Comparison of ENCODE assay signal across 10 cellular contexts in the genomic region with DNA sequence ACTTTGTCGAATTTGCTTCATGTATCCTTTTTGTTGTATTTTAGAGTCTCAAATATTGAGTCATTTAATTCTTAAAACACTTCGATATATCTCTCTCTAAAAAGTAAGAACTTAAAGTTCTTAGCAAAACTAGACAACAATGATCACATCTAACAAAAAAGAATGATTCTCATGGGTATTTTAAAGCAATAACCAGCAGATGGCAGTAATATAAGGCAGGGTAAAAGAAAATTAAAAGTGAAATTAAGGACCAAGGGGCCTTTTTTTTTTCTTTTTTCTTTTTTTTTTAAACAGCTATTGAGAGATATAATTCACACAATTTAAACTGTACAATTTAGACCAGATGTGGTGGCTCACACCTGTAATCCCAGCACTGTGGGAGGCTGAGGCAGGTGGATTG. TPM values are rescaled to one million over a fixed set of nuclear protein-coding genes. Genes with fewer than 3 reads are reported as not detected.
DNase-seq lines count a peak whose midpoint lies in the region; ATAC-seq, FAIRE-seq and TF ChIP-seq lines count a peak whose summit lies in the region.
"Had no signal": no experiment of that assay in that cellular context is flagged by ENCODE, and none has a peak within 500 bp of the region (broad histone marks: within the 10 kb centered on the region; RNA-seq: fewer than 3 reads in every experiment).

No MANE protein-coding gene starts in this region.

- H3K9me3 Mint-ChIP-seq in neural progenitor cell = no peaks in the 10 kb centered on the region
- H3K9me3 Mint-ChIP-seq in activated T-helper 2 cell treated with anti-CD3 and anti-CD28 coated beads, Interferon-gamma antibody, Interleukin-2, Interleukin-4, amounts not matched to agents 10 μg/mL and 5 μg/mL and 100 μg/mL, durations not matched to agents 14 hours and 24 hours and 36 hours = no peaks in the 10 kb centered on the region

- no peak for TF ChIP-seq POLR2A in GM12878 (IDR thresholded peaks at IDR 0.05; ENCODE audit: low read depth, low read length)
- TF ChIP-seq POLR2A in gastroesophageal sphincter (IDR thresholded peaks at IDR 0.05) = no peak

- H3K27me3 Mint-ChIP-seq in neural progenitor cell (ENCODE audit: insufficient read depth, low read depth) = no peaks in the 10 kb centered on the region
- H3K27me3 Mint-ChIP-seq in activated T-helper 2 cell treated with anti-CD3 and anti-CD28 coated beads, Interferon-gamma antibody, Interleukin-2, Interleukin-4, amounts not matched to agents 10 μg/mL and 5 μg/mL and 100 μg/mL, durations not matched to agents 14 hours and 24 hours and 36 hours (ENCODE audit: low read depth) = no peaks in the 10 kb centered on the region
- H3K27me3 Mint-ChIP-seq: stimulated activated naive B cell treated with anti-CD40 and anti-IgM and Interleukin-4, amounts not matched to agents 10 μg/mL and 1 μg/mL and 100 μg/mL, for 72 hours had no signal

- TF ChIP-seq CTCF in DND-41 (IDR thresholded peaks at IDR 0.05; ENCODE audit: borderline replicate concordance, extremely low read depth, low read length, poor library complexity, severe bottlenecking) (peak; percentile 50), KMS-11 (conservative IDR thresholded peaks at IDR 0.05; ENCODE audit: low read depth, low read length) (peak; percentile 32; the same call in 1 of the 2 replicates), GM12878 (IDR thresholded peaks at IDR 0.05 in 2 of 3, conservative IDR thresholded peaks at IDR 0.05 in 1 of 3; ENCODE audit: control insufficient read depth in 2 of 3, extremely low read depth in 1 of 3, insufficient read depth in 1 of 3, low read depth in 3 of 3, low read length in 3 of 3) (peak in 1 of 3 experiments; percentile 31; a peak in 3 of 6 replicates), neural progenitor cell (IDR thresholded peaks at IDR 0.05) (peak; percentile 49), gastroesophageal sphincter (IDR thresholded peaks at IDR 0.05) (peak in 1 of 4 experiments; percentile 42)

- H3K27me3 ChIP-seq in DND-41 (ENCODE audit: insufficient read depth, low read length, poor library complexity) = no peaks in the 10 kb centered on the region
- H3K27me3 ChIP-seq in KMS-11 (ENCODE audit: insufficient read depth, low read depth) = no peaks in the 10 kb centered on the region
- no peaks in the 10 kb centered on the region for H3K27me3 ChIP-seq in GM12878 (replicated peaks in 1 of 2; ENCODE audit: control insufficient read depth in 2 of 2, insufficient read depth in 2 of 2, low read length in 1 of 2)
- no peaks in the 10 kb centered on the region for H3K27me3 ChIP-seq in neural progenitor cell
- no peaks in the 10 kb centered on the region for H3K27me3 ChIP-seq in gastroesophageal sphincter

- in situ Hi-C loops in GM12878 (cut with MboI) = no loop called here

- H2AFZ ChIP-seq in DND-41 (ENCODE audit: low read depth, low read length) = no peak overlapping the region
- H2AFZ ChIP-seq in KMS-11 (ENCODE audit: low read depth) = no peak overlapping the region
- no peak overlapping the region for H2AFZ ChIP-seq in GM12878 (ENCODE audit: control insufficient read depth, low read depth, low read length)
- no peak overlapping the region for H2AFZ ChIP-seq in neural progenitor cell (replicated peaks)

- H3K27ac Mint-ChIP-seq in neural progenitor cell = no peak overlapping the region
- H3K27ac Mint-ChIP-seq in activated T-helper 2 cell treated with anti-CD3 and anti-CD28 coated beads, Interferon-gamma antibody, Interleukin-2, Interleukin-4, amounts not matched to agents 10 μg/mL and 5 μg/mL and 100 μg/mL, durations not matched to agents 14 hours and 24 hours and 36 hours = no peak overlapping the region
- H3K27ac Mint-ChIP-seq: stimulated activated naive B cell treated with anti-CD40 and anti-IgM and Interleukin-4, amounts not matched to agents 10 μg/mL and 1 μg/mL and 100 μg/mL, for 72 hours had no signal

- ATAC-seq in DND-41 (ENCODE audit: insufficient read depth, low read depth) = no peak
- no peak for ATAC-seq in GM12878
- no peak for ATAC-seq in gastroesophageal sphincter
- ATAC-seq: stimulated activated naive B cell treated with anti-CD40 and anti-IgM and Interleukin-4, amounts not matched to agents 10 μg/mL and 1 μg/mL and 100 μg/mL, for 72 hours had no signal

- SMC1A ChIA-PET in GM12878 (lab: Charles Lee; ENCODE audit: uncharacterized antibody, unreplicated experiment) = interaction anchor here (1.3 kb wide), 1 partner anchor 128 kb away, joined by 8 read pairs; no protein-coding TSS in a partner anchor

- H3K36me3 ChIP-seq in DND-41 (ENCODE audit: insufficient read depth, low read length) (peaks cover 33% of the 10 kb centered on the region; the same call in 1 of the 2 replicates), KMS-11 (ENCODE audit: insufficient read depth) (no peaks in the 10 kb centered on the region), GM12878 (ENCODE audit: control insufficient read depth in 2 of 2, insufficient read depth in 2 of 2, low read length in 1 of 2) (peaks cover 2 to 6% of the 10 kb centered on the region in 2 experiments; a peak in 3 of 4 replicates), neural progenitor cell (peaks cover 13% of the 10 kb centered on the region), gastroesophageal sphincter (no peaks in the 10 kb centered on the region)

- intact Hi-C loops in GM12878 (cut with micrococcal nuclease; ENCODE audit: unreplicated experiment) = loop anchor here (5.0 kb wide), 2 partner anchors 126 to 599 kb away; no protein-coding TSS in a partner anchor
- intact Hi-C loops in activated T-helper 2 cell treated with anti-CD3 and anti-CD28 coated beads, Interferon-gamma antibody, Interleukin-2, Interleukin-4, amounts not matched to agents 10 μg/mL and 5 μg/mL and 100 μg/mL, durations not matched to agents 14 hours and 24 hours and 36 hours (cut with micrococcal nuclease) = loop anchor here (1.0 to 5.0 kb wide), 2 partner anchors 159 to 286 kb away; partner anchors contain the start of gene CLK1

- CTCF ChIA-PET in GM12878 (lab: Yijun Ruan, JAX) = interaction anchor here (0.6 to 1.5 kb wide), 7 partner anchors 10 to 492 kb away, joined by 3 to 14 read pairs (median 4); partner anchors contain the start of gene AOX1

- H3K79me2 ChIP-seq in DND-41 (ENCODE audit: insufficient read depth, low read length) (no peaks in the 10 kb centered on the region), KMS-11 (ENCODE audit: insufficient read depth, low read depth) (no peaks in the 10 kb centered on the region), GM12878 (ENCODE audit: control insufficient read depth, insufficient read depth, low read length) (no peaks in the 10 kb centered on the region), neural progenitor cell (ENCODE audit: low read depth) (no peaks in the 10 kb centered on the region)

- TF ChIP-seq EP300 in GM12878 (IDR thresholded peaks at IDR 0.05; ENCODE audit: borderline replicate concordance in 1 of 2, control insufficient read depth in 1 of 2, low read depth in 2 of 2, low read length in 2 of 2) = no peak
- TF ChIP-seq EP300 in gastroesophageal sphincter (IDR thresholded peaks at IDR 0.05) = no peak

- peak; percentile 35 for FAIRE-seq in GM12878 (lab: Jason Lieb, UNC)

- H3K4me2 ChIP-seq in DND-41 (ENCODE audit: insufficient read depth, low read length) = no peak overlapping the region
- H3K4me2 ChIP-seq in KMS-11 = no peak overlapping the region
- no peak overlapping the region for H3K4me2 ChIP-seq in GM12878 (ENCODE audit: control insufficient read depth, insufficient read depth)
- no peak overlapping the region for H3K4me2 ChIP-seq in neural progenitor cell

- WGBS in GM12878 (ENCODE audit: insufficient coverage, insufficient replicate concordance, low lambda C conversion rate, missing lambda C conversion rate) = 94% methylated on average over 2 of the region's 2 CpGs
- 92 to 100% methylated on average over 2 of the region's 2 CpGs for WGBS in gastroesophageal sphincter (ENCODE audit: low coverage in 1 of 2), 2 donors

- H3K9ac ChIP-seq in DND-41 (ENCODE audit: low read depth, low read length) (no peak overlapping the region), KMS-11 (no peak overlapping the region), GM12878 (ENCODE audit: control insufficient read depth, insufficient read depth, low read length) (no peak overlapping the region), neural progenitor cell (no peak overlapping the region)

- H3K27ac ChIP-seq in DND-41 (ENCODE audit: low read length) (no peak overlapping the region), KMS-11 (no peak overlapping the region), GM12878 (ENCODE audit: control insufficient read depth, insufficient read depth) (no peak overlapping the region), neural progenitor cell (no peak overlapping the region), gastroesophageal sphincter (no peak overlapping the region)

- POLR2A ChIA-PET in GM12878 (lab: Charles Lee) = no interaction called here

- RAD21 ChIA-PET in GM12878 (lab: Charles Lee; ENCODE audit: unreplicated experiment) = interaction anchor here (0.6 to 1.4 kb wide), 2 partner anchors 127 to 656 kb away, joined by 3 to 4 read pairs; no protein-coding TSS in a partner anchor

- H4K20me1 ChIP-seq in DND-41 (ENCODE audit: insufficient read depth, low read length) (no peaks in the 10 kb centered on the region), KMS-11 (ENCODE audit: insufficient read depth) (no peaks in the 10 kb centered on the region), GM12878 (ENCODE audit: control insufficient read depth, insufficient read depth) (no peaks in the 10 kb centered on the region), neural progenitor cell (ENCODE audit: low read depth) (no peaks in the 10 kb centered on the region)

- H3K9me3 ChIP-seq in DND-41 (ENCODE audit: insufficient read depth, low read length, severe bottlenecking) (no peaks in the 10 kb centered on the region), GM12878 (replicated peaks; ENCODE audit: control insufficient read depth, insufficient read depth, low read length) (no peaks in the 10 kb centered on the region), neural progenitor cell (ENCODE audit: low read depth) (no peaks in the 10 kb centered on the region), gastroesophageal sphincter (no peaks in the 10 kb centered on the region)

- peaks cover 27% of the 10 kb centered on the region for H3K36me3 Mint-ChIP-seq in neural progenitor cell
- peaks cover 62% of the 10 kb centered on the region for H3K36me3 Mint-ChIP-seq in activated T-helper 2 cell treated with anti-CD3 and anti-CD28 coated beads, Interferon-gamma antibody, Interleukin-2, Interleukin-4, amounts not matched to agents 10 μg/mL and 5 μg/mL and 100 μg/mL, durations not matched to agents 14 hours and 24 hours and 36 hours (ENCODE audit: low read depth)

- TF ChIP-seq RAD21 in GM12878 (IDR thresholded peaks at IDR 0.05; ENCODE audit: insufficient read depth, low read depth, low read length) = peak; percentile 36; the same call in 1 of the 2 replicates

- no peaks in the 10 kb centered on the region for H3K4me1 ChIP-seq in DND-41 (ENCODE audit: insufficient read depth, low read length)
- no peaks in the 10 kb centered on the region for H3K4me1 ChIP-seq in KMS-11 (ENCODE audit: low read depth, poor library complexity, severe bottlenecking)
- no peaks in the 10 kb centered on the region for H3K4me1 ChIP-seq in GM12878 (ENCODE audit: control insufficient read depth, insufficient read depth, low read length)
- H3K4me1 ChIP-seq in neural progenitor cell = no peaks in the 10 kb centered on the region
- no peaks in the 10 kb centered on the region for H3K4me1 ChIP-seq in gastroesophageal sphincter

- H3K4me3 Mint-ChIP-seq in neural progenitor cell = no peak overlapping the region
- no peak overlapping the region for H3K4me3 Mint-ChIP-seq in activated T-helper 2 cell treated with anti-CD3 and anti-CD28 coated beads, Interferon-gamma antibody, Interleukin-2, Interleukin-4, amounts not matched to agents 10 μg/mL and 5 μg/mL and 100 μg/mL, durations not matched to agents 14 hours and 24 hours and 36 hours (ENCODE audit: low read depth)
- H3K4me3 Mint-ChIP-seq: stimulated activated naive B cell treated with anti-CD40 and anti-IgM and Interleukin-4, amounts not matched to agents 10 μg/mL and 1 μg/mL and 100 μg/mL, for 72 hours had no signal

- H3F3A ChIP-seq in neural progenitor cell (ENCODE audit: low read depth) = no peaks in the 10 kb centered on the region

- no peaks in the 10 kb centered on the region for H3K4me1 Mint-ChIP-seq in neural progenitor cell
- H3K4me1 Mint-ChIP-seq in activated T-helper 2 cell treated with anti-CD3 and anti-CD28 coated beads, Interferon-gamma antibody, Interleukin-2, Interleukin-4, amounts not matched to agents 10 μg/mL and 5 μg/mL and 100 μg/mL, durations not matched to agents 14 hours and 24 hours and 36 hours (ENCODE audit: low read depth) = peaks cover 20% of the 10 kb centered on the region
- H3K4me1 Mint-ChIP-seq: stimulated activated naive B cell treated with anti-CD40 and anti-IgM and Interleukin-4, amounts not matched to agents 10 μg/mL and 1 μg/mL and 100 μg/mL, for 72 hours had no signal

- H3K4me3 ChIP-seq in DND-41 (ENCODE audit: low read depth in 1 of 2, low read length in 2 of 2) (no peak overlapping the region), KMS-11 (IDR thresholded peaks at IDR 0.05; ENCODE audit: insufficient read depth, low read depth, low read length) (no peak overlapping the region), GM12878 (no peak overlapping the region), neural progenitor cell (no peak overlapping the region), gastroesophageal sphincter (no peak overlapping the region)

- BruUV-seq in GM12878 (replicated peaks; lab: Mats Ljungman, UMichigan) = no TSS peak

- DNase-seq in DND-41 = no peak
- DNase-seq in GM12878 (ENCODE audit: low read depth, low spot score) = no peak
- no peak for DNase-seq in neural progenitor cell (ENCODE audit: low spot score)
- no peak for DNase-seq in activated naive CD4-positive, alpha-beta T cell treated with Interleukin-2 at 50 U/mL for 16 hours
- no peak for DNase-seq in activated T-helper 2 cell treated with anti-CD3 and anti-CD28 coated beads, Interferon-gamma antibody, Interleukin-2, Interleukin-4, amounts not matched to agents 10 μg/mL and 5 μg/mL and 100 μg/mL, durations not matched to agents 14 hours and 24 hours and 36 hours (ENCODE audit: low spot score)
- DNase-seq: activated CD4-positive, alpha-beta T cell treated with anti-CD3 and anti-CD28 coated beads for 1 hour; stimulated activated naive B cell treated with anti-CD40 and anti-IgM and Interleukin-4, amounts not matched to agents 10 μg/mL and 1 μg/mL and 100 μg/mL, for 72 hours had no signal

RNA-seq across cellular contexts. Expression of gene AOX1, which starts 9.9 kb away (rescaled TPM):
- 0.56 TPM in 1 of 2 replicates, not detected in the other for total RNA-seq in GM12878 (2013; cell fraction: nucleolus; rRNA removed)
- total RNA-seq in GM12878 (2014; rRNA removed) = 0.05 and 0.34 TPM in 2 replicates
- total RNA-seq in GM12878 (2014; rRNA removed; fragmentation: Illumina TruSeq; extraction: Trizol) = not detected in 2 replicates
- 0.56 and 0.80 TPM in 2 replicates for total RNA-seq in GM12878 (2021)
- polyA plus RNA-seq in GM12878 (2011; ENCODE audit: low read depth) = not detected
- polyA plus RNA-seq in GM12878 (2011; rRNA removed) = 0.03 TPM in 1 of 2 replicates, not detected in the other
- polyA plus RNA-seq in GM12878 (2011; cell fraction: cytosol; rRNA removed) = not detected in 2 replicates
- 0.25 and 0.30 TPM in 2 replicates for polyA plus RNA-seq in GM12878 (2011; cell fraction: nucleus; rRNA removed)
- polyA plus RNA-seq in GM12878 (2012) = 0.14 TPM in 1 of 2 replicates, not detected in the other
- polyA plus RNA-seq in GM12878 (2014; fragmentation: Illumina TruSeq; extraction: Trizol) = not detected in 2 replicates
- not detected for polyA plus RNA-seq in GM12878 (2014; fragmentation: Nextera tagmentation; extraction: Ambion mirVana)
- 0.04 TPM in 1 of 2 replicates, not detected in the other for polyA plus RNA-seq in GM12878 (2014; rRNA removed)
- not detected for polyA plus RNA-seq in GM12878 (2016; fragmentation: Nextera tagmentation; extraction: Ambion mirVana)
- 1.8 TPM in 1 of 2 replicates, not detected in the other for polyA minus RNA-seq in GM12878 (2011; rRNA and poly(A)+ RNA removed)
- not detected in 2 replicates for polyA minus RNA-seq in GM12878 (2011; cell fraction: cytosol; rRNA and poly(A)+ RNA removed)
- 0.24 and 0.29 TPM in 2 replicates for polyA minus RNA-seq in GM12878 (2011; cell fraction: nucleus; rRNA and poly(A)+ RNA removed)
- 5.7 and 6.2 TPM in 2 replicates for total RNA-seq in neural progenitor cell (ENCODE audit: low replicate concordance)
- not detected in 2 replicates for total RNA-seq in activated T-helper 2 cell treated with anti-CD3 and anti-CD28 coated beads, Interferon-gamma antibody, Interleukin-2, Interleukin-4, amounts not matched to agents 10 μg/mL and 5 μg/mL and 100 μg/mL, durations not matched to agents 14 hours and 24 hours and 36 hours
- total RNA-seq in gastroesophageal sphincter = 100 to 1,000 TPM in 2 of 4 donors, 10 to 100 TPM in 2; 36.7 to 125 (median 85.6) TPM
- polyA plus RNA-seq: neural cell had no signal

RNA-seq across cellular contexts. Expression of gene SGO2, which starts 50.0 kb away (rescaled TPM):
- 58.3 and 61.7 TPM in 2 replicates for total RNA-seq in GM12878 (2013; cell fraction: nucleolus; rRNA removed)
- 18.5 and 22.2 TPM in 2 replicates for total RNA-seq in GM12878 (2014; rRNA removed)
- 21.8 and 22.4 TPM in 2 replicates for total RNA-seq in GM12878 (2014; rRNA removed; fragmentation: Illumina TruSeq; extraction: Trizol)
- 21.7 and 22.3 TPM in 2 replicates for total RNA-seq in GM12878 (2021)
- polyA plus RNA-seq in GM12878 (2011; ENCODE audit: low read depth) = 4.1 TPM
- polyA plus RNA-seq in GM12878 (2011; rRNA removed) = 26.7 and 59.4 TPM in 2 replicates
- polyA plus RNA-seq in GM12878 (2011; cell fraction: cytosol; rRNA removed) = 4.4 and 4.5 TPM in 2 replicates
- 24.0 and 26.2 TPM in 2 replicates for polyA plus RNA-seq in GM12878 (2011; cell fraction: nucleus; rRNA removed)
- polyA plus RNA-seq in GM12878 (2012) = 7.7 and 12.3 TPM in 2 replicates
- polyA plus RNA-seq in GM12878 (2014; fragmentation: Illumina TruSeq; extraction: Trizol) = 33.4 and 39.4 TPM in 2 replicates
- 10 to 100 TPM; 15.8 to 30.7 TPM for polyA plus RNA-seq in GM12878 (2014; fragmentation: Nextera tagmentation; extraction: Ambion mirVana)
- 11.3 and 16.7 TPM in 2 replicates for polyA plus RNA-seq in GM12878 (2014; rRNA removed)
- polyA plus RNA-seq in GM12878 (2016; fragmentation: Nextera tagmentation; extraction: Ambion mirVana) = 10 to 100 TPM; 42.5 to 55.2 TPM
- 17.1 and 21.9 TPM in 2 replicates for polyA minus RNA-seq in GM12878 (2011; rRNA and poly(A)+ RNA removed)
- 7.5 and 9.0 TPM in 2 replicates for polyA minus RNA-seq in GM12878 (2011; cell fraction: cytosol; rRNA and poly(A)+ RNA removed)
- 34.7 and 52.3 TPM in 2 replicates for polyA minus RNA-seq in GM12878 (2011; cell fraction: nucleus; rRNA and poly(A)+ RNA removed)
- 46.4 and 83.8 TPM in 2 replicates for total RNA-seq in neural progenitor cell (ENCODE audit: low replicate concordance)
- total RNA-seq in activated T-helper 2 cell treated with anti-CD3 and anti-CD28 coated beads, Interferon-gamma antibody, Interleukin-2, Interleukin-4, amounts not matched to agents 10 μg/mL and 5 μg/mL and 100 μg/mL, durations not matched to agents 14 hours and 24 hours and 36 hours = 30.3 and 32.3 TPM in 2 replicates
- total RNA-seq in gastroesophageal sphincter = 1 to 10 TPM in 3 of 4 donors, under 1 TPM in 1; 0.62 to 1.8 (median 1.4) TPM

Comparison
In these comparisons a context has a peak if more than half of its experiments do, and no peak if none do; other contexts are left out.
1. RNA of gene SGO2, which starts 50.0 kb away (total RNA-seq): 46.4 to 83.8 TPM in neural progenitor cell, 30.3 to 32.3 TPM in activated T-helper 2 cell treated with anti-CD3 and anti-CD28 coated beads, Interferon-gamma antibody, Interleukin-2, Interleukin-4, amounts not matched to agents 10 μg/mL and 5 μg/mL and 100 μg/mL, durations not matched to agents 14 hours and 24 hours and 36 hours and 18.5 to 61.7 TPM in GM12878; 0.62 to 1.8 TPM in gastroesophageal sphincter; every median in the first group is over 4 times any median in the second.